ENCODE assay signal across 1 cellular context in the genomic region with DNA sequence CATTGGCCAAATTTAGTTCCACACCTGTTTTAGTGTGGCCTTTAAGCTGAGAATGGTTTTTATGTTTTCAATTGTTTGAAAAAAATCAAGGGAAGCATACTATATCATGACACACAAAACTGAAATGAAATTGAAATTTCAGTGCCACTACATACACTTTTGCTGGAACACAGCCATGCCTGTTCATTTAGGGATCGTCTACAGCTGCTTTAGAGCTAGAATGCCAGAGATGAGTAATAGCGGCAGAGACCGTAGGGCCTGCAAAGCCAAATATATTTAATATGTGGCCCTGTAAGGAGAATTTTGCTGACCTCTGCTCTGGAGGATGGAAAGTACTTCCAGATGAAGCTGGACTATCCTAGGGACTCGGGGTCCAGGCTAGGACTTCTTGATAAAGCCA.
A peak's percentile ranks its signal among the peaks of the same experiment; 100 is the strongest.
TF ChIP-seq lines count a peak whose summit lies in the region.

No MANE protein-coding gene starts in this region.

TF ChIP-seq in GM12878, 131 proteins besides CTCF, POLR2A, EP300 and RAD21:
- no peak for TF ChIP-seq RBBP5 (conservative IDR thresholded peaks at IDR 0.05)
- TF ChIP-seq JUNB (IDR thresholded peaks at IDR 0.05) = peak; percentile 50
